ENCODE assay signal across 24 cellular contexts in the genomic region with DNA sequence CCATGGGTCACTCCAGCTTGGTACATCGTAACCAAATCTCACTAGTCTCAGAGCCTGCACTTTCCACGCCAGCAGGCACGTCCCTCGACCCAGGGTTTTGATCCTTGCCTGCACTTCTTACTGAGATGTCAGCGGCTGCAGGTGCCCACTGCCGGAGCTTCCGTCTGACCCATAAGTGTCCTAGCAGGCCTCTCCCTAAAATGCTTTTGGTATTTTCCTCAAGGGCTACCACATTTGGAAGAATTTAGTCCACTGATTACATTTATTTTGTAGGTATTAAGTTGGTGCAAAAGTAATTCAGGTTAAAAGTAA.
"Had no signal": no experiment of that assay in that cellular context is flagged by ENCODE, and none has a peak within 500 bp of the region (broad histone marks: within the 10 kb centered on the region; RNA-seq: fewer than 3 reads in every experiment).

No MANE protein-coding gene starts in this region.

- FAIRE-seq: endothelial cell of umbilical vein, frontal cortex, kidney had no signal

- H3K4me3 Mint-ChIP-seq: effector memory CD8-positive, alpha-beta T cell; immature natural killer cell; mesothelial cell of epicardium; naive thymus-derived CD8-positive, alpha-beta T cell had no signal

- H3K9me3 Mint-ChIP-seq: effector memory CD8-positive, alpha-beta T cell; immature natural killer cell had no signal

- H3K4me1 Mint-ChIP-seq: immature natural killer cell, mesothelial cell of epicardium had no signal

- H3K36me3 ChIP-seq: colonic mucosa, esophagus muscularis mucosa, gastroesophageal sphincter, heart left ventricle, left ventricle myocardium inferior, lower lobe of right lung had no signal

- H3K4me3 ChIP-seq: colonic mucosa, esophagus muscularis mucosa, gastroesophageal sphincter, heart left ventricle, hepatocyte, left ventricle myocardium inferior, lower lobe of right lung, mucosa of descending colon had no signal

- H3K27ac Mint-ChIP-seq: effector memory CD8-positive, alpha-beta T cell; immature natural killer cell; mesothelial cell of epicardium; naive thymus-derived CD8-positive, alpha-beta T cell had no signal

- H3K79me2 ChIP-seq: hepatocyte had no signal

- H3K27me3 ChIP-seq: colonic mucosa, esophagus muscularis mucosa, foreskin keratinocyte, gastroesophageal sphincter, heart left ventricle, hepatocyte had no signal

- ATAC-seq: effector memory CD8-positive, alpha-beta T cell; foreskin keratinocyte; gastroesophageal sphincter; left lobe of liver; naive thymus-derived CD8-positive, alpha-beta T cell had no signal

- H3K4me1 ChIP-seq: colonic mucosa, esophagus muscularis mucosa, foreskin keratinocyte, gastroesophageal sphincter, left ventricle myocardium inferior, lower lobe of right lung had no signal

- H3K27ac ChIP-seq: colonic mucosa, esophagus muscularis mucosa, foreskin keratinocyte, gastroesophageal sphincter, hepatocyte, left ventricle myocardium inferior, lower lobe of right lung had no signal

- H3K4me2 ChIP-seq: hepatocyte had no signal

- H3K9me3 ChIP-seq: colonic mucosa, esophagus muscularis mucosa, gastroesophageal sphincter, heart left ventricle, left ventricle myocardium inferior, lower lobe of right lung, mucosa of descending colon had no signal

- H2AFZ ChIP-seq: hepatocyte had no signal

- DNase-seq: colonic mucosa; cortex of kidney; effector CD8-positive, alpha-beta T cell; effector memory CD8-positive, alpha-beta T cell; foreskin keratinocyte; immature natural killer cell; islet precursor cell; kidney; kidney glomerular epithelial cell; left colon; left ventricle myocardium inferior; lower lobe of right lung; mesenchymal stem cell; naive B cell; naive thymus-derived CD8-positive, alpha-beta T cell had no signal

- H3K36me3 Mint-ChIP-seq: immature natural killer cell, mesothelial cell of epicardium had no signal
